9 cellular contexts compared by ENCODE assay signal in the genomic region with DNA sequence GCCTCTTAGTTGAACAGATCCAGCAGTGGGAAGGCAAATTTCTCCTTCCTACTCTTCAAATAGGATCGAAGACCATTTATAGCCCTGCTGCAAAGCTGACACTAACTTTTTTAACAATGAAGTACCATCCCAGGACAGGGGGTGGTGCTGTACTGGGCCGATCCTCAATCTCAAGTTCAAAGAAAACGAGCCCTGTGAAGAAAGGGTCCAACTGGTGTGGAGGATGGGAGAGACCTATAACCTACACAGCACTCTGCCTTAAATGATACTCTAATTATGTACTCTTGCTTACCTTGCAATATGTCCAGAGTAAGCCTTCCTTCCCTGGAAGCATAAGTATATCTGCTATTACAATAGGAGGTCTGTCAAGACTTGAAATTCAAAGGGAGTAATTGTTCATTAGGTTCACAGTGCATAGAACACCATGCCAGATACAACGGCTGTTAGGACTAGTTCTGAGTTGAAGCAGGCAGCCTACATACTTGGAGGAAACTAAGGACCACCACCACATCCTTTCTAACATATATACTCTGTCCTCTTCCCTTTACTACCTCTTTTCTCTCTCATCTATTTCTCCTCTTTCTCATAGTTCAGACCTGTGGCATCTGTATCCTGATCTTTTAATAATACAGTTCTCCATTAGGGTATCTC. TPM values are rescaled to one million over a fixed set of nuclear protein-coding genes. Genes with fewer than 3 reads are reported as not detected.
DNase-seq lines count a peak whose midpoint lies in the region; FAIRE-seq and TF ChIP-seq lines count a peak whose summit lies in the region.
"Had no signal": no experiment of that assay in that cellular context is flagged by ENCODE, and none has a peak within 500 bp of the region (broad histone marks: within the 10 kb centered on the region; RNA-seq: fewer than 3 reads in every experiment).

No MANE protein-coding gene starts in this region.

- H3K4me3 Mint-ChIP-seq in activated naive CD8-positive, alpha-beta T cell = peak overlapping the region; percentile 27

- H3K27me3 ChIP-seq in AG04450 (ENCODE audit: control insufficient read depth, insufficient read depth, low read length) (no peaks in the 10 kb centered on the region), H7 (ENCODE audit: control insufficient read depth, insufficient read depth, low read length) (no peaks in the 10 kb centered on the region)

- H3K36me3 Mint-ChIP-seq in activated naive CD8-positive, alpha-beta T cell = peaks cover 17% of the 10 kb centered on the region

- no peak for FAIRE-seq in frontal cortex (lab: Jason Lieb, UNC)

- no peak overlapping the region for H3K4me3 ChIP-seq in AG04450 (ENCODE audit: low read depth, low read length)
- H3K4me3 ChIP-seq in H7 (ENCODE audit: insufficient read depth, low read depth, low read length) = no peak overlapping the region

- peak; percentile 43 for TF ChIP-seq CTCF in AG04450 (IDR thresholded peaks at IDR 0.05; ENCODE audit: low read depth, low read length)

- POLR2A ChIA-PET in AG04450 (lab: Yijun Ruan, JAX) = interaction anchor here (1.1 kb wide), 1 partner anchor 72 kb away, joined by 4 read pairs; a partner anchor contains a TSS

- CTCF ChIA-PET in AG04450 (lab: Charles Lee) = interaction anchor here (1.3 kb wide), 1 partner anchor 88 kb away, joined by 7 read pairs; no protein-coding TSS in a partner anchor

- H3K36me3 ChIP-seq in H7 (replicated peaks; ENCODE audit: control insufficient read depth, insufficient read depth, low read length) = no peaks in the 10 kb centered on the region; the same call in none of the 2 replicates

- no peaks in the 10 kb centered on the region for H3K9me3 Mint-ChIP-seq in activated naive CD8-positive, alpha-beta T cell (ENCODE audit: low read depth)

- peaks cover 77% of the 10 kb centered on the region for H3K4me1 Mint-ChIP-seq in activated naive CD8-positive, alpha-beta T cell (ENCODE audit: low read depth)

- peak overlapping the region; percentile 41 for H3K27ac Mint-ChIP-seq in activated naive CD8-positive, alpha-beta T cell

- no peak overlapping the region for H3K27ac ChIP-seq in AG04450 (ENCODE audit: low read depth, low read length)
- H3K27ac ChIP-seq: HL-60 had no signal

- H3K27me3 Mint-ChIP-seq in activated naive CD8-positive, alpha-beta T cell = no peaks in the 10 kb centered on the region

- H3K9me3 ChIP-seq in AG04450 (ENCODE audit: control insufficient read depth, insufficient read depth, low read length) = no peaks in the 10 kb centered on the region

- DNase-seq in AG04450 (ENCODE audit: low read depth, low spot score) = no peak
- DNase-seq in H7 = peak; percentile 74
- DNase-seq in iPS-NIHi11 (ENCODE audit: low spot score) = peak; percentile 39
- DNase-seq in superior temporal gyrus (ENCODE audit: extremely low spot score) = no peak
- no peak for DNase-seq in cerebellar cortex (ENCODE audit: low spot score)
- no peak for DNase-seq in NCI-H2107 treated with DMSO at 0.1 percent for 48 hours (lab: John Stamatoyannopoulos, UW; ENCODE audit: unreplicated experiment)
- no peak for DNase-seq in frontal cortex (ENCODE audit: low spot score in 2 of 2)

RNA-seq across cellular contexts. Expression of a gene that starts 6.2 kb away (rescaled TPM):
- polyA plus RNA-seq in AG04450 (2011; rRNA removed) = 85.3 and 107 TPM in 2 replicates
- 55.5 and 80.5 TPM in 2 replicates for polyA minus RNA-seq in AG04450 (2011; rRNA and poly(A)+ RNA removed)
- 103 and 113 TPM in 2 replicates for total RNA-seq in H7 (2014; rRNA removed; shearing (Covaris generic))
- 71.7 TPM for total RNA-seq in frontal cortex

RNA-seq across cellular contexts. Expression of a gene that starts 38.4 kb away (rescaled TPM):
- 194 and 207 TPM in 2 replicates for polyA plus RNA-seq in AG04450 (2011; rRNA removed)
- polyA minus RNA-seq in AG04450 (2011; rRNA and poly(A)+ RNA removed) = 222 and 266 TPM in 2 replicates
- 625 and 671 TPM in 2 replicates for total RNA-seq in H7 (2014; rRNA removed; shearing (Covaris generic))
- 216 TPM for total RNA-seq in frontal cortex

Comparison
In these comparisons a context has a peak if more than half of its experiments do, and no peak if none do; other contexts are left out.
1. DNase-seq: peak in H7 (single experiment) and iPS-NIHi11 (single experiment); none in AG04450 (single experiment), superior temporal gyrus (single experiment), cerebellar cortex (single experiment), NCI-H2107 treated with DMSO at 0.1 percent for 48 hours (single experiment) and frontal cortex (0 of 2).